ENCODE assay signal across 10 cellular contexts in the genomic region with DNA sequence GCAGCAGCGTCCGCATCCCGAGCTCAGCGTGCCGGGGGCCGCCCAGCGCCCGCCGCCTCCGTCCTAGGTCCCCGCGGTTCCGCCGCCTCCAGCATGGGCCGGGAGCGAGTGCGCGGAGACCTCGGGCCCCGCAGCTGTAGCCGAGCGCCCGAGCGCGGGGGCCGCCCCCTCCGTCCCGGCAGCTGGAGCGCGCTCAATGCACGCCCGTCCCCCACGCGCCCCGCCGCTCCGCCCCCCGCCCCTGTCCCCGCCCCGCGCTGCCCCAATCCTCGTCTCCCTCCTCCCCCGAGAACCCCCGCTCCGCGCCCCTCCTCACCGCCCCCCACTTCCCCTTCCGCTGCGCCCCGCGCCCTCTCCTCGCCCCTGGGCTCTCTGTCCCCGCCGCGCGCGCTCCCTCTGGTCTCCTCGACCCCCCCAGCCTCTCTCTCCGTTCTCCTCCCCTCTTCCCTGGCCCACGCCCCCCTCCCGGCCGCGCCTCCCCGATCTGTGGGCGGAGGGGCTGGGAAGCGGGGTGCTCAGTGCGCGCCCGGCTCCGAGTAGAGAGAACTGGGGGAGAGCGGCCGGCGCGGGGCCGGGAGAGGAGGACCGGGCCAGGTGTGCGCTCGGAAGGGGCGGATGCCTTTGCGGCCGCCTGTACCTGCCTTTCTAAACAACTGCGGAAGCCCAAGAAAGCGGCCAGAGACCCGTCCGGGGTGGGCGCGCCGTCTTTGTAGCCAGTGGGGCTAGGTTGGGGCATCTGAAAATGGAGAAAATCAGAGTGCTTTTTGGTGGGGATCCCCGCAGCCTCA. TPM values are rescaled to one million over a fixed set of nuclear protein-coding genes. Genes with fewer than 3 reads are reported as not detected.
DNase-seq lines count a peak whose midpoint lies in the region; ATAC-seq and TF ChIP-seq lines count a peak whose summit lies in the region.
"Had no signal": no experiment of that assay in that cellular context is flagged by ENCODE, and none has a peak within 500 bp of the region (broad histone marks: within the 10 kb centered on the region; RNA-seq: fewer than 3 reads in every experiment).

A gene with protein sequence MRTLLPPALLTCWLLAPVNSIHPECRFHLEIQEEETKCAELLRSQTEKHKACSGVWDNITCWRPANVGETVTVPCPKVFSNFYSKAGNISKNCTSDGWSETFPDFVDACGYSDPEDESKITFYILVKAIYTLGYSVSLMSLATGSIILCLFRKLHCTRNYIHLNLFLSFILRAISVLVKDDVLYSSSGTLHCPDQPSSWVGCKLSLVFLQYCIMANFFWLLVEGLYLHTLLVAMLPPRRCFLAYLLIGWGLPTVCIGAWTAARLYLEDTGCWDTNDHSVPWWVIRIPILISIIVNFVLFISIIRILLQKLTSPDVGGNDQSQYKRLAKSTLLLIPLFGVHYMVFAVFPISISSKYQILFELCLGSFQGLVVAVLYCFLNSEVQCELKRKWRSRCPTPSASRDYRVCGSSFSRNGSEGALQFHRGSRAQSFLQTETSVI (minus strand): TSS at position 112 of the 788 bp plus-strand sequence. CDS start 96 bp downstream, at position 16.

- peaks cover 38% of the 10 kb centered on the region for H3K4me1 Mint-ChIP-seq in brain

- H3K27me3 Mint-ChIP-seq in brain, result peaks cover 44% of the 10 kb centered on the region

- H3K27ac ChIP-seq in mesodermal cell (ENCODE audit: low read depth, low read length, severe bottlenecking) (no peak within 1 kb of the TSS), thoracic aorta (peak within 1 kb of the TSS; percentile 39 to 64)
- H3K27ac ChIP-seq: 22Rv1 had no signal

- H3K36me3 Mint-ChIP-seq in brain, result no peaks in the 10 kb centered on the region

- H3K36me3 ChIP-seq in mesodermal cell (ENCODE audit: control insufficient read depth, insufficient read depth, low read length) (no peaks in the 10 kb centered on the region), thoracic aorta (no peaks in the 10 kb centered on the region)

- H3K4me1 ChIP-seq in mesodermal cell (ENCODE audit: control insufficient read depth, insufficient read depth, low read length, poor library complexity, severe bottlenecking), result no peaks in the 10 kb centered on the region
- H3K4me1 ChIP-seq in thoracic aorta (ENCODE audit: control insufficient read depth in 1 of 2, low read depth in 2 of 2), result peaks cover 0 to 21% of the 10 kb centered on the region in 2 donors

- H3K4me3 Mint-ChIP-seq in brain, result peak within 1 kb of the TSS; percentile 71 to 85 (median 84)

- ATAC-seq in thoracic aorta (ENCODE audit: insufficient number of reproducible peaks, low FRiP score, low read depth), result no peak
- no peak for ATAC-seq in GM19328 (IDR thresholded peaks at IDR 0.05; ENCODE audit: unreplicated experiment)
- no peak for ATAC-seq in HG02938 (IDR thresholded peaks at IDR 0.05; ENCODE audit: unreplicated experiment)

- DNase-seq in DMS 273 (lab: John Stamatoyannopoulos, UW; ENCODE audit: unreplicated experiment) (peak; percentile 54), DMS 273 treated with DMSO at 0.1 percent for 48 hours (lab: John Stamatoyannopoulos, UW) (no peak), thoracic aorta (ENCODE audit: low spot score) (no peak), LoVo (ENCODE audit: low spot score) (no peak)

- H3K9me3 Mint-ChIP-seq in brain, result peaks cover 0 to 31% (median 3%) of the 10 kb centered on the region in 5 experiments

- 9 to 18% methylated on average over 15 to 51 of the region's 89 CpGs for WGBS in mesodermal cell (ENCODE audit: insufficient coverage in 2 of 2), 2 experiments

- H3K9me3 ChIP-seq in mesodermal cell (ENCODE audit: control insufficient read depth, low read length) (peaks cover 4% of the 10 kb centered on the region), thoracic aorta (no peaks in the 10 kb centered on the region)

- no peaks in the 10 kb centered on the region for H3K27me3 ChIP-seq in thoracic aorta (replicated peaks; ENCODE audit: insufficient read depth)

- TF ChIP-seq CTCF in brain (conservative IDR thresholded peaks at IDR 0.05) (no peak), thoracic aorta (IDR thresholded peaks at IDR 0.05) (no peak)

- H3K4me3 ChIP-seq in mesodermal cell (ENCODE audit: extremely low read depth, insufficient read depth, low read length, poor library complexity, severe bottlenecking), result peak within 1 kb of the TSS; percentile 35
- peak within 1 kb of the TSS; percentile 89 for H3K4me3 ChIP-seq in thoracic aorta

- H3K27ac Mint-ChIP-seq in brain, result no peak within 1 kb of the TSS

RNA-seq across cellular contexts. Expression of the gene that starts here (rescaled TPM):
- 0.81 TPM for polyA plus RNA-seq in brain (ENCODE audit: insufficient read depth, low read depth, low replicate concordance)
- polyA plus RNA-seq in mesodermal cell (2013, experiment 1 of 2), result 0.15 TPM
- 0.15 TPM for polyA plus RNA-seq in mesodermal cell (2013, experiment 2 of 2)
- 10 to 100 TPM; 18.3 to 29.5 TPM for total RNA-seq in thoracic aorta
- total RNA-seq: fibroblast of villous mesenchyme had no signal
